14 cellular contexts compared by ENCODE assay signal in the genomic region with DNA sequence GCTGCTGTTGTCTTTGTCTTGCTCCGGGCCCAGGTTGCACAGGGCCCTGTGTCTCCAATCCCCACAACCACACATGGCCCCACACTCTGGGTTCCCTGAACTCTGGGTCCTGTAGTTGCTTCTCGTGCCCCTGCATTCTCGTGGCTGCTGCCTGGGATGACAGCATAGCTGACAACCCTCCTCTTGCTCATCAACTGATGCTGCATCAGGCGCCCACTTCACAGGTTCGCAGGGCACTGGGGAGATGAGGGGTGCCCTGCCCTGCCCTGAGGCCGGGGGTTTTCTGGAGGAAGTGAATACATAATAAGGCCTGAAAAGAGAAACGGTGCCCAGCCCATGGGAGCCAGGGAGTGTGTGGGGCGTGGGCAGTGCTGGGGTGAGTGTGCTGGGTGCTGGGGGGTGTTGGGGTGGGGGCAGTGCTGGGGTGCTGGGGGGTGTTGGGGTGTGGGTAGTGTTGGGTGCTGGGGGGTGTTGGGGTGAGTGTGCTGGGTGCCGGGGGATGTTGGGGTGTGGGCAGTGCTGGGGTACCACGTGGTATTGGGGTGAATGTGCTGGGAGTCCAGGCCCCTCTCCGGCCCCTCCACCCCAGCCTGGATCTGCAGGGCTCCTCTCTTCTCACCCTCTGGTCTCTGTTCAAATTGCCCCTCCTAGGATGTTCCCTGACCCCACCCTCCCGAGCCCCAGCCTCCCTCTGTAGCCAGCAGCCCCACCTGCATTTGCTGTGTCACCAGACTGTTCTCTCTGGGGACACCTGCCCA. TPM values are rescaled to one million over a fixed set of nuclear protein-coding genes. Genes with fewer than 3 reads are reported as not detected.
DNase-seq lines count a peak whose midpoint lies in the region; ATAC-seq and TF ChIP-seq lines count a peak whose summit lies in the region.
"Had no signal": no experiment of that assay in that cellular context is flagged by ENCODE, and none has a peak within 500 bp of the region (broad histone marks: within the 10 kb centered on the region; RNA-seq: fewer than 3 reads in every experiment).

No MANE protein-coding gene starts in this region.

- H3K27me3 Mint-ChIP-seq in activated CD4-positive, alpha-beta T cell treated with anti-CD3 and anti-CD28 coated beads for 36 hours = no peaks in the 10 kb centered on the region
- H3K27me3 Mint-ChIP-seq in activated naive CD4-positive, alpha-beta T cell treated with anti-CD3 and anti-CD28 coated beads, Interleukin-2, amount 10 ng/mL, durations not matched to agents 7 days and 5 days = no peaks in the 10 kb centered on the region
- H3K27me3 Mint-ChIP-seq: brain, type B pancreatic cell had no signal

- peak overlapping the region; percentile 72 for H3K4me3 Mint-ChIP-seq in activated CD4-positive, alpha-beta T cell treated with anti-CD3 and anti-CD28 coated beads for 36 hours
- no peak overlapping the region for H3K4me3 Mint-ChIP-seq in activated naive CD4-positive, alpha-beta T cell treated with anti-CD3 and anti-CD28 coated beads, Interleukin-2, amount 10 ng/mL, durations not matched to agents 7 days and 5 days
- H3K4me3 Mint-ChIP-seq: type B pancreatic cell had no signal

- POLR2A ChIA-PET in activated CD4-positive, alpha-beta T cell treated with anti-CD3 and anti-CD28 coated beads for 36 hours (lab: Charles Lee) = no interaction called here

- peak overlapping the region; percentile 93 for H3K27ac Mint-ChIP-seq in activated CD4-positive, alpha-beta T cell treated with anti-CD3 and anti-CD28 coated beads for 36 hours
- H3K27ac Mint-ChIP-seq in activated naive CD4-positive, alpha-beta T cell treated with anti-CD3 and anti-CD28 coated beads, Interleukin-2, amount 10 ng/mL, durations not matched to agents 7 days and 5 days = peak overlapping the region; percentile 98
- H3K27ac Mint-ChIP-seq: type B pancreatic cell had no signal

- intact Hi-C loops in activated CD4-positive, alpha-beta T cell treated with anti-CD3 and anti-CD28 coated beads for 36 hours (cut with DNase I, micrococcal nuclease) = loop anchor here (2.0 to 5.0 kb wide), 5 partner anchors 17 to 1490 kb away; partner anchors contain the start of gene PPP2R2D (in 1 of the 2)
- intact Hi-C loops in posterior vena cava (cut with DNase I) = no loop called here

- peaks cover 56% of the 10 kb centered on the region for H3K4me1 Mint-ChIP-seq in activated CD4-positive, alpha-beta T cell treated with anti-CD3 and anti-CD28 coated beads for 36 hours
- H3K4me1 Mint-ChIP-seq in activated naive CD4-positive, alpha-beta T cell treated with anti-CD3 and anti-CD28 coated beads, Interleukin-2, amount 10 ng/mL, durations not matched to agents 7 days and 5 days = peaks cover 63% of the 10 kb centered on the region

- CTCF ChIA-PET in activated CD4-positive, alpha-beta T cell treated with anti-CD3 and anti-CD28 coated beads for 36 hours (lab: Charles Lee) = interaction anchor here (1.1 to 1.2 kb wide), 2 partner anchors 10 to 78 kb away, joined by 3 to 4 read pairs; no protein-coding TSS in a partner anchor
- CTCF ChIA-PET in activated naive CD4-positive, alpha-beta T cell treated with anti-CD3 and anti-CD28 coated beads, Interleukin-2, amount 10 ng/mL, durations not matched to agents 7 days and 5 days (lab: Charles Lee) = no interaction called here

- peaks cover 13% of the 10 kb centered on the region for H3K36me3 Mint-ChIP-seq in activated CD4-positive, alpha-beta T cell treated with anti-CD3 and anti-CD28 coated beads for 36 hours (ENCODE audit: low read depth)
- peaks cover 22% of the 10 kb centered on the region for H3K36me3 Mint-ChIP-seq in activated naive CD4-positive, alpha-beta T cell treated with anti-CD3 and anti-CD28 coated beads, Interleukin-2, amount 10 ng/mL, durations not matched to agents 7 days and 5 days

- H3K9me3 Mint-ChIP-seq in activated CD4-positive, alpha-beta T cell treated with anti-CD3 and anti-CD28 coated beads for 36 hours (ENCODE audit: low read depth) = no peaks in the 10 kb centered on the region
- H3K9me3 Mint-ChIP-seq in activated naive CD4-positive, alpha-beta T cell treated with anti-CD3 and anti-CD28 coated beads, Interleukin-2, amount 10 ng/mL, durations not matched to agents 7 days and 5 days = no peaks in the 10 kb centered on the region
- H3K9me3 Mint-ChIP-seq: brain, type B pancreatic cell had no signal

- peak; percentile 15 for ATAC-seq in activated CD4-positive, alpha-beta T cell treated with anti-CD3 and anti-CD28 coated beads for 36 hours
- ATAC-seq in omental fat pad (ENCODE audit: low FRiP score) (no peak), GM21576 (IDR thresholded peaks at IDR 0.05; ENCODE audit: unreplicated experiment) (no peak)
- ATAC-seq: right lobe of liver had no signal

- no peak for TF ChIP-seq CTCF in omental fat pad (IDR thresholded peaks at IDR 0.05)

- TF ChIP-seq POLR2A in GM19193 (IDR thresholded peaks at IDR 0.05; ENCODE audit: extremely low read depth, insufficient read depth, insufficient read length) = peak; percentile 12

- DNase-seq in activated CD4-positive, alpha-beta T cell treated with anti-CD3 and anti-CD28 coated beads for 36 hours = peak; percentile 75
- no peak for DNase-seq in activated CD4-positive, alpha-beta T cell treated with anti-CD3 and anti-CD28 coated beads, Interleukin-2, amount 50 U/mL, for 1 hour
- no peak for DNase-seq in activated naive CD4-positive, alpha-beta T cell treated with anti-CD3 and anti-CD28 coated beads, Interleukin-2, amount 10 ng/mL, durations not matched to agents 7 days and 5 days
- DNase-seq in posterior vena cava (ENCODE audit: low spot score) (peak; percentile 58), omental fat pad (ENCODE audit: low spot score) (no peak), NCI-H510A treated with DMSO at 0.1 percent for 48 hours (lab: John Stamatoyannopoulos, UW) (no peak)
- DNase-seq: NCI-H2171 treated with DMSO at 0.1 percent for 48 hours, SW 1271 had no signal

RNA-seq across cellular contexts. Expression of gene MTG1, which starts 2.0 kb away (rescaled TPM):
- total RNA-seq in activated CD4-positive, alpha-beta T cell treated with anti-CD3 and anti-CD28 coated beads for 36 hours = 10 to 100 TPM; 46.9 to 52.1 TPM
- 10 to 100 TPM; 24.5 to 25.6 TPM for total RNA-seq in posterior vena cava
- total RNA-seq in omental fat pad = 10 to 100 TPM; 14.6 to 30.9 (median 21.3) TPM

RNA-seq across cellular contexts. Expression of gene PAOX, which starts 12.9 kb away (rescaled TPM):
- total RNA-seq in activated CD4-positive, alpha-beta T cell treated with anti-CD3 and anti-CD28 coated beads for 36 hours = 1 to 10 TPM; 3.0 to 6.2 TPM
- total RNA-seq in posterior vena cava = 1 to 10 TPM; 2.8 to 3.5 TPM
- total RNA-seq in omental fat pad = 1 to 10 TPM; 3.8 to 7.7 (median 6.1) TPM

RNA-seq across cellular contexts. Expression of gene ECHS1, which starts 18.8 kb away (rescaled TPM):
- 10 to 100 TPM; 42.0 to 56.7 TPM for total RNA-seq in activated CD4-positive, alpha-beta T cell treated with anti-CD3 and anti-CD28 coated beads for 36 hours
- total RNA-seq in posterior vena cava (10 to 100 TPM; 38.8 to 47.3 TPM), omental fat pad (100 to 1,000 TPM in 3 of 4 donors, 10 to 100 TPM in 1; 96.0 to 197 (median 138) TPM)

RNA-seq across cellular contexts. Expression of gene SPRN, which starts 32.5 kb away (rescaled TPM):
- total RNA-seq in activated CD4-positive, alpha-beta T cell treated with anti-CD3 and anti-CD28 coated beads for 36 hours = not detected
- total RNA-seq in posterior vena cava = under 1 TPM; 0.14 to 0.19 TPM
- not detected for total RNA-seq in omental fat pad
- total RNA-seq: MCF 10A had no signal

RNA-seq across cellular contexts. Expression of gene FUOM, which starts 34.1 kb away (rescaled TPM):
- 10 to 100 TPM; 28.3 to 37.0 TPM for total RNA-seq in activated CD4-positive, alpha-beta T cell treated with anti-CD3 and anti-CD28 coated beads for 36 hours
- total RNA-seq in posterior vena cava (10 to 100 TPM; 13.8 to 17.6 TPM), omental fat pad (10 to 100 TPM; 20.6 to 34.3 (median 24.1) TPM)

Comparison
In these comparisons a context has a peak if more than half of its experiments do, and no peak if none do; other contexts are left out.
1. DNase-seq: peak in activated CD4-positive, alpha-beta T cell treated with anti-CD3 and anti-CD28 coated beads for 36 hours (single experiment) and posterior vena cava (single experiment); none in activated CD4-positive, alpha-beta T cell treated with anti-CD3 and anti-CD28 coated beads, Interleukin-2, amount 50 U/mL, for 1 hour (single experiment), activated naive CD4-positive, alpha-beta T cell treated with anti-CD3 and anti-CD28 coated beads, Interleukin-2, amount 10 ng/mL, durations not matched to agents 7 days and 5 days (single experiment), omental fat pad (single experiment) and NCI-H510A treated with DMSO at 0.1 percent for 48 hours (single experiment).
2. intact Hi-C loops: an anchor here in activated CD4-positive, alpha-beta T cell treated with anti-CD3 and anti-CD28 coated beads for 36 hours (2.0 to 5.0 kb wide); none called in posterior vena cava.